In genomic region chr7:135083005-135083404, GRCh38 we compare ENCODE assay signal across 34 cellular contexts.
"Had no signal": no experiment of that assay in that cellular context is flagged by ENCODE, and none has a peak within 500 bp of the region (broad histone marks: within the 10 kb centered on the region; RNA-seq: fewer than 3 reads in every experiment).

No MANE protein-coding gene starts in this region.

- H3K4me3 ChIP-seq: MG63 had no signal

- H3K36me3 ChIP-seq: MG63 had no signal

- H3K9me3 ChIP-seq: MG63 had no signal

- H3K27me3 ChIP-seq: MG63 had no signal

- DNase-seq: Karpas-422, Kasumi-1, MG63, MM.1S, MV-4-11, NCI-H1048, NCI-H1092, NCI-H1092 treated with DMSO at 0.1 percent for 48 hours, NCI-H1105, NCI-H1105 treated with DMSO at 0.1 percent for 48 hours, NCI-H1417, NCI-H1417 treated with DMSO at 0.1 percent for 48 hours, NCI-H1436 treated with DMSO at 0.1 percent for 48 hours, NCI-H146, NCI-H1694, NCI-H1694 treated with DMSO at 0.1 percent for 48 hours, NCI-H187, NCI-H187 treated with DMSO at 0.1 percent for 48 hours, NCI-H1930, NCI-H2029, NCI-H2029 treated with DMSO at 0.1 percent for 48 hours, NCI-H2081, NCI-H2081 treated with DMSO at 0.1 percent for 48 hours, NCI-H2107, NCI-H2171, NCI-H2171 treated with DMSO at 0.1 percent for 48 hours, NCI-H2227 treated with DMSO at 0.1 percent for 48 hours, NCI-H226, NCI-H345, NCI-H446, NCI-H446 treated with DMSO at 0.1 percent for 48 hours, NCI-H510A, NCI-H510A treated with DMSO at 0.1 percent for 48 hours, NCI-H524 had no signal
